9 cellular contexts compared by ENCODE assay signal in genomic region chr3:131543714-131544113, GRCh38. TPM values are rescaled to one million over a fixed set of nuclear protein-coding genes. Genes with fewer than 3 reads are reported as not detected.
A peak's percentile ranks its signal among the peaks of the same experiment; 100 is the strongest.
DNase-seq lines count a peak whose midpoint lies in the region; ATAC-seq and TF ChIP-seq lines count a peak whose summit lies in the region.
"Had no signal": no experiment of that assay in that cellular context is flagged by ENCODE, and none has a peak within 500 bp of the region (broad histone marks: within the 10 kb centered on the region; RNA-seq: fewer than 3 reads in every experiment).

No MANE protein-coding gene starts in this region.

- no peak for TF ChIP-seq CTCF in GM20000 (IDR thresholded peaks at IDR 0.05; ENCODE audit: extremely low read depth, missing control alignments)

- ATAC-seq in GM21717 (IDR thresholded peaks at IDR 0.05; ENCODE audit: unreplicated experiment) (no peak), GM21576 (IDR thresholded peaks at IDR 0.05; ENCODE audit: unreplicated experiment) (no peak)

- peak; percentile 46 for DNase-seq in AG08396 (ENCODE audit: low spot score)
- peak; percentile 61 for DNase-seq in NCI-H2196 (lab: John Stamatoyannopoulos, UW; ENCODE audit: unreplicated experiment)
- peak; percentile 78 for DNase-seq in dermis blood vessel endothelial cell
- peak; percentile 75 for DNase-seq in mucosa of gallbladder (ENCODE audit: low spot score)
- DNase-seq in GM20000 (ENCODE audit: low spot score): no peak
- DNase-seq in UCSD-AML1 (lab: John Stamatoyannopoulos, UW; ENCODE audit: unreplicated experiment): no peak
- DNase-seq: activated naive CD4-positive, alpha-beta T cell treated with anti-CD3 and anti-CD28 coated beads, Interleukin-2, amount 10 ng/mL, durations not matched to agents 7 days and 5 days had no signal

RNA-seq across cellular contexts. Expression of gene MRPL3, which starts 40.9 kb away (rescaled TPM):
- total RNA-seq in dermis blood vessel endothelial cell (55.5 and 77.4 TPM in 2 replicates), mucosa of gallbladder (51.1 TPM)

Comparison
In these comparisons a context has a peak if more than half of its experiments do, and no peak if none do; other contexts are left out.
1. DNase-seq: peak in AG08396 (single experiment), NCI-H2196 (single experiment), dermis blood vessel endothelial cell (single experiment) and mucosa of gallbladder (single experiment); none in GM20000 (single experiment) and UCSD-AML1 (single experiment).